In the genomic region with DNA sequence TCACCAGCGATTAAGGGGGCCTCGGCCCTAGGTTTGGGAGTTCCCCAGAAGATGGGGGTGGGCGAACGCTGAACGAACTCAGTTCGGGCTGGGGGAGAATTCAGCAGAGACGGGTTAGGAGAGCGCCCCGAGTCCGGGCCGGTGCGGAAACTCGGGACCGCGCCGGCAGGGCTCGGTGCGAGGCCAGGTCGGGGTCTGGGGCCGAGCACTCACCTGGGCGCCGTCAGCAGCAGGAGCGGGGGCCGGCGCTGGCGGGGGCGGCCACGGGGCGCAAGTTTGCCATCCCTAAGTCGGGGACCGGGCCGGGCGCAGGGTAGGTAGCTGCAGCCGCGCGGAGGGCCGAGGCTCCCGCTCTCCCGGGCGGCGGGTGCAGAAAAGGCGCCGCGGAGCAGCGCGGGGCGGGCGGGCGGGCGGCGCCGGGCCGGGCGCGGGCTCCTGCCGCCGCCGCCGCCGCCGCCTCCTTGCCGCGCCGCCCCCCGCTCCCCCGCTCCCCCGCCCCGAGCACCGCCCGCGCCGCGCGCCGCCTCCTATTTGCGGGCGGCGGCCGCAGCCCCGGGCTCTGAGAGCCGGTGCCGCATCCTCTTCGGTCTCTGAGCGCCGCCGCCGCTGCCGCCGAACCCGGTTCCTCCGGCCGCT, we compare ENCODE assay signal across 1 cellular context.
TF ChIP-seq lines count a peak whose summit lies in the region.

No MANE protein-coding gene starts in this region.

TF ChIP-seq in H1, 55 proteins besides CTCF, POLR2A, EP300 and RAD21:
- no peak for TF ChIP-seq KDM5A (IDR thresholded peaks at IDR 0.05; ENCODE audit: low read length)
- peak; percentile 10 for TF ChIP-seq KDM4A (IDR thresholded peaks at IDR 0.05; ENCODE audit: low read depth, low read length, severe bottlenecking)
- no peak for TF ChIP-seq RFX5 (IDR thresholded peaks at IDR 0.05; ENCODE audit: borderline replicate concordance, low read depth, low read length)
- 0 out of 2 replicates have a peak, but pooled peaks have one; percentile 2 for TF ChIP-seq SUZ12 (IDR thresholded peaks at IDR 0.05; ENCODE audit: low read length)
- TF ChIP-seq TAF1 (IDR thresholded peaks at IDR 0.05; ENCODE audit: low read depth, low read length): no peak
- TF ChIP-seq HDAC6 (IDR thresholded peaks at IDR 0.05; ENCODE audit: low read depth, low read length): no peak
